8 cellular contexts compared by ENCODE assay signal in the genomic region with DNA sequence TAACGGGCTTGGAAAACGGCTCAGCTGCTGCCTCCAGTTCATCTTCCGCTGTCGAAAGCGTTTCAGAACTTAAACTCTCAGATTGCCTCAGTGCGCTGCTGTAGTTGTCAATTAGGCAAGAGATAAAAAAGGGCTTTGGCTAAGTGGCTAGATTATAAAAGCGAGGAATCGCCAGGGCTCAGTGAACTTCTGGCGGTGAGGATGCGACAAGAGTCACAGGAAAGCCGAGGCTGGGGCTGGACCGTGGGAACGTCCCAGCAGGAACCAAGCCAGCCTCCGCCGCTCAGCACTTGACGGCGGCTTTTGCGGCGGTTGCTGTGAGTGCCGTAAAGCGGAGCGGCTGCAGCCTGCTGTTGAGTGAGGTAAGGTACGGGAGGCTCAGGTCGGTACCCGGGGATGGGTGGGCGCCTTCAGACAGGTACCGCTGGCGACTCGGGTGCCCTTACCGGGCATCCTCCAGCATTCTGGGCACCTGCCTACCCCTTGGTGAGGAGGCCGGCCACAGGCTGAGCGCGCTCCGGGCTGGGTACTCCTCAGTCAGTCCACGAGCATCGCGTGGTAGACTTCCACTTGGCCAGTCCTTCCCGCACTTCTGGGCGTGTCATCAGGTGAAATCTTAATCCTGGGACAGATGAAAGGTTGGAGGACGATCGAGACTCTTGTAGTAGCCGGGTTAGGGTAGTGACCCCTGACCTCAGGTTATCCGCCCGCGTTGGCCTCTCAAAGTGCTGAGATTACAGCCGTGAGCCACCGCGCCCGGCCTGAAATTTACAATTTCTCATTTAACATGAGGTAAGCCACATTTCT. TPM values are rescaled to one million over a fixed set of nuclear protein-coding genes. Genes with fewer than 3 reads are reported as not detected.
DNase-seq lines count a peak whose midpoint lies in the region; ATAC-seq and TF ChIP-seq lines count a peak whose summit lies in the region.

A gene (plus strand): TSS at position 328 of the 807 bp plus-strand sequence. CDS start 16,902 bp downstream, outside the sequence.

- no peak for TF ChIP-seq CTCF in CD4-positive, alpha-beta T cell (IDR thresholded peaks at IDR 0.05)
- no peak for TF ChIP-seq CTCF in activated CD8-positive, alpha-beta T cell treated with anti-CD3 and anti-CD28 coated beads for 36 hours (IDR thresholded peaks at IDR 0.05)

- H3K4me1 Mint-ChIP-seq in CD4-positive, alpha-beta T cell (ENCODE audit: low read depth) = peaks cover 19% of the 10 kb centered on the region
- peaks cover 16% of the 10 kb centered on the region for H3K4me1 Mint-ChIP-seq in activated CD8-positive, alpha-beta T cell treated with anti-CD3 and anti-CD28 coated beads for 36 hours (ENCODE audit: low read depth)

- H3K27ac Mint-ChIP-seq in CD4-positive, alpha-beta T cell = peak within 1 kb of the TSS; percentile 83
- H3K27ac Mint-ChIP-seq in activated CD8-positive, alpha-beta T cell treated with anti-CD3 and anti-CD28 coated beads for 36 hours = peak within 1 kb of the TSS; percentile 84

- peak; percentile 56 to 78 (median 70) for DNase-seq in CD4-positive, alpha-beta T cell
- DNase-seq in NCI-H82 treated with DMSO at 0.1 percent for 48 hours (lab: John Stamatoyannopoulos, UW; ENCODE audit: unreplicated experiment) (peak; percentile 51), lung microvascular endothelial cell (ENCODE audit: low read depth in 2 of 2) (peak; percentile 92)
- peak; percentile 90 for DNase-seq in activated CD8-positive, alpha-beta T cell treated with anti-CD3 and anti-CD28 coated beads for 36 hours
- peak; percentile 70 for DNase-seq in effector CD4-positive, alpha-beta T cell
- DNase-seq in stimulated activated CD4-positive, alpha-beta T cell treated with anti-CD3 and anti-CD28 coated beads, TNF-alpha, amount 100 ng/mL, for 48 hours (ENCODE audit: low read depth in 3 of 3) = peak; percentile 57 to 67 (median 65)

- CTCF ChIA-PET in CD4-positive, alpha-beta T cell (lab: Charles Lee) = no interaction called here
- CTCF ChIA-PET in activated CD8-positive, alpha-beta T cell treated with anti-CD3 and anti-CD28 coated beads for 36 hours (lab: Charles Lee) = no interaction called here

- H3K9me3 Mint-ChIP-seq in CD4-positive, alpha-beta T cell = peaks cover 3% of the 10 kb centered on the region
- peaks cover 12% of the 10 kb centered on the region for H3K9me3 Mint-ChIP-seq in activated CD8-positive, alpha-beta T cell treated with anti-CD3 and anti-CD28 coated beads for 36 hours

- POLR2A ChIA-PET in CD4-positive, alpha-beta T cell (lab: Charles Lee) = interaction anchor here (1.3 kb wide), 1 partner anchor 136 kb away, joined by 3 read pairs; a partner anchor contains a TSS
- POLR2A ChIA-PET in activated CD8-positive, alpha-beta T cell treated with anti-CD3 and anti-CD28 coated beads for 36 hours (lab: Charles Lee) = no interaction called here

- ATAC-seq in CD4-positive, alpha-beta T cell (ENCODE audit: poor library complexity) = peak; percentile 96
- ATAC-seq in GM19395 (IDR thresholded peaks at IDR 0.05; ENCODE audit: unreplicated experiment) (peak; percentile 98), HG03558 (IDR thresholded peaks at IDR 0.05; ENCODE audit: extremely low read depth, unreplicated experiment) (peak; percentile 95)
- ATAC-seq in activated CD8-positive, alpha-beta T cell treated with anti-CD3 and anti-CD28 coated beads for 36 hours = peak; percentile 98

- peak within 1 kb of the TSS; percentile 93 for H3K4me3 Mint-ChIP-seq in CD4-positive, alpha-beta T cell
- H3K4me3 Mint-ChIP-seq in activated CD8-positive, alpha-beta T cell treated with anti-CD3 and anti-CD28 coated beads for 36 hours = peak within 1 kb of the TSS; percentile 94

- H3K27me3 Mint-ChIP-seq in CD4-positive, alpha-beta T cell = no peaks in the 10 kb centered on the region
- no peaks in the 10 kb centered on the region for H3K27me3 Mint-ChIP-seq in activated CD8-positive, alpha-beta T cell treated with anti-CD3 and anti-CD28 coated beads for 36 hours

- intact Hi-C loops in CD4-positive, alpha-beta T cell (cut with DNase I, micrococcal nuclease) = loop anchor here (5.0 to 10.0 kb wide), 5 partner anchors 57 to 1463 kb away; a partner anchor contains a TSS
- intact Hi-C loops in activated CD8-positive, alpha-beta T cell treated with anti-CD3 and anti-CD28 coated beads for 36 hours (cut with micrococcal nuclease) = loop anchor here (10.0 kb wide), 1 partner anchor 113 kb away; a partner anchor contains a TSS

- no peaks in the 10 kb centered on the region for H3K9me3 ChIP-seq in CD4-positive, alpha-beta T cell (ENCODE audit: control insufficient read depth, low read length)

- peaks cover 43% of the 10 kb centered on the region for H3K36me3 Mint-ChIP-seq in CD4-positive, alpha-beta T cell (ENCODE audit: low read depth)
- H3K36me3 Mint-ChIP-seq in activated CD8-positive, alpha-beta T cell treated with anti-CD3 and anti-CD28 coated beads for 36 hours (ENCODE audit: low read depth) = peaks cover 23% of the 10 kb centered on the region

- no peaks in the 10 kb centered on the region for H3K27me3 ChIP-seq in CD4-positive, alpha-beta T cell (ENCODE audit: control insufficient read depth, insufficient read depth, low read length)

- peak within 1 kb of the TSS; percentile 30 for H3K27ac ChIP-seq in CD4-positive, alpha-beta T cell (ENCODE audit: low read depth, low read length)

RNA-seq across cellular contexts. Expression of the gene that starts here (rescaled TPM):
- 1 to 10 TPM; 5.7 to 5.8 TPM for total RNA-seq in CD4-positive, alpha-beta T cell
- total RNA-seq in activated CD8-positive, alpha-beta T cell treated with anti-CD3 and anti-CD28 coated beads for 36 hours = 10 to 100 TPM; 13.9 to 14.3 TPM
- 5.2 and 6.0 TPM in 2 replicates for total RNA-seq in lung microvascular endothelial cell

Comparison
In these comparisons a context has a peak if more than half of its experiments do, and no peak if none do; other contexts are left out.
1. Peak in every context shown above with its lines: DNase-seq, ATAC-seq and H3K27ac ChIP-seq.